In the genomic region with DNA sequence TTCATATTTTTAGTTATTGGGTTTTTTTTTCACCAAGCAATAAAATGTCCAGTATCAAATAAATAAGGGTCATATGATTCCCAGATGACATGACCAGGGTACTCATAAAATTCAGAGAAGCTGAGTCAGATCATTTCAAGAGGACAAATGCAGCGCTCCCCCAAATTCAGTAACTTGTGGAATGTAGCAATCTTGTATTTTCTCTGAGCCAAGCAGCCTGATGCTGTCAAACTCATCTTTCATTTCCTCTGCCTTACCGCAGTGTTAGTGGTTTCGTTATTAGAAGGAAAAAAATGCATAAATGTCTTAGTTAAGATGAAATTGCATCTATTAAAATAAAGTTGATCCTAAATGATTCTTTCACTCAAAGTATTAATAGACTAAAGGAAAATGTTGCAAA, we compare ENCODE assay signal across 11 cellular contexts. TPM values are rescaled to one million over a fixed set of nuclear protein-coding genes. Genes with fewer than 3 reads are reported as not detected.
DNase-seq lines count a peak whose midpoint lies in the region; ATAC-seq, FAIRE-seq and TF ChIP-seq lines count a peak whose summit lies in the region.
"Had no signal": no experiment of that assay in that cellular context is flagged by ENCODE, and none has a peak within 500 bp of the region (broad histone marks: within the 10 kb centered on the region; RNA-seq: fewer than 3 reads in every experiment).

No MANE protein-coding gene starts in this region.

- H3K27ac ChIP-seq in heart right ventricle = no peak overlapping the region
- H3K27ac ChIP-seq: esophagus muscularis mucosa, vagina had no signal

- DNase-seq in RCC 7860 (ENCODE audit: low spot score) (peak; percentile 34), non-pigmented ciliary epithelial cell (ENCODE audit: low read depth) (peak; percentile 55), heart right ventricle (no peak), NCI-H1436 treated with DMSO at 0.1 percent for 48 hours (lab: John Stamatoyannopoulos, UW) (no peak), LoVo (ENCODE audit: low spot score) (no peak)
- DNase-seq: activated naive CD4-positive, alpha-beta T cell treated with Interleukin-2 at 50 U/mL for 16 hours; stimulated activated CD4-positive, alpha-beta T cell treated with anti-CD3 and anti-CD28 coated beads, Interleukin-1b, Interleukin-23, amount 100 ng/mL, for 48 hours had no signal

- H3K36me3 ChIP-seq in heart right ventricle = no peaks in the 10 kb centered on the region
- H3K36me3 ChIP-seq: esophagus muscularis mucosa, vagina had no signal

- no peak for FAIRE-seq in RCC 7860 (lab: Jason Lieb, UNC)

- H3K9me3 ChIP-seq in heart right ventricle = no peaks in the 10 kb centered on the region
- H3K9me3 ChIP-seq: esophagus muscularis mucosa, vagina had no signal

- ATAC-seq in GM18502 (IDR thresholded peaks at IDR 0.05; ENCODE audit: poor library complexity, unreplicated experiment) (peak; percentile 74), GM21825 (IDR thresholded peaks at IDR 0.05; ENCODE audit: unreplicated experiment) (peak; percentile 69), heart right ventricle (no peak)

- H3K4me1 ChIP-seq in heart right ventricle = peaks cover 0 to 32% (median 0%) of the 10 kb centered on the region in 9 donors

- no peak for TF ChIP-seq CTCF in heart right ventricle (IDR thresholded peaks at IDR 0.05)

- intact Hi-C loops in heart right ventricle (cut with DNase I) = loop anchor here (5.0 to 10.0 kb wide), 7 partner anchors 375 to 648 kb away; no protein-coding TSS in a partner anchor

- WGBS in heart right ventricle, 2 donors = 66 to 70% methylated on average over 3 of the region's 3 CpGs

- H3K4me3 ChIP-seq in heart right ventricle = no peak overlapping the region
- H3K4me3 ChIP-seq: esophagus muscularis mucosa, vagina had no signal

- no peaks in the 10 kb centered on the region for H3K27me3 ChIP-seq in heart right ventricle
- H3K27me3 ChIP-seq: vagina had no signal

RNA-seq across cellular contexts. Expression of a gene that starts 57.8 kb away (rescaled TPM):
- total RNA-seq in heart right ventricle = 1 to 10 TPM in 8 of 10 donors, under 1 TPM in 2; 0.36 to 6.3 (median 3.3) TPM
- 1 to 10 TPM; 6.8 to 7.8 TPM for polyA plus RNA-seq in heart right ventricle

Comparison
In these comparisons a context has a peak if more than half of its experiments do, and no peak if none do; other contexts are left out.
1. ATAC-seq: peak in GM18502 (single experiment) and GM21825 (single experiment); none in heart right ventricle (0 of 8).
2. DNase-seq: peak in RCC 7860 (single experiment) and non-pigmented ciliary epithelial cell (single experiment); none in heart right ventricle (0 of 2), NCI-H1436 treated with DMSO at 0.1 percent for 48 hours (single experiment) and LoVo (single experiment).